ENCODE assay signal across 40 cellular contexts in genomic region chr1:32170991-32171390, GRCh38. TPM values are rescaled to one million over a fixed set of nuclear protein-coding genes. Genes with fewer than 3 reads are reported as not detected.
"Had no signal": no experiment of that assay in that cellular context is flagged by ENCODE, and none has a peak within 500 bp of the region (broad histone marks: within the 10 kb centered on the region; RNA-seq: fewer than 3 reads in every experiment).

No MANE protein-coding gene starts in this region.

- H3K4me1 ChIP-seq: esophagus squamous epithelium, gastroesophageal sphincter had no signal

- H3K27me3 Mint-ChIP-seq: activated B cell treated with CpG ODN at 0.5 μM for 24 hours; activated CD4-positive, alpha-beta memory T cell treated with anti-CD3 and anti-CD28 coated beads, Interleukin-2, amount 10 ng/mL, durations not matched to agents 7 days and 5 days; activated naive CD8-positive, alpha-beta T cell; activated T-cell treated with anti-CD3 and anti-CD28 coated beads, Interleukin-2, amount 50 U/mL, for 24 hours; effector memory CD8-positive, alpha-beta T cell; T-cell had no signal

- H3K27me3 ChIP-seq: brain microvascular endothelial cell, esophagus squamous epithelium, gastroesophageal sphincter, heart right ventricle had no signal

- H3K27ac ChIP-seq: brain microvascular endothelial cell, epithelial cell of prostate, esophagus squamous epithelium, gastroesophageal sphincter, heart right ventricle, WERI-Rb-1 had no signal

- DNase-seq: activated B cell treated with CpG ODN at 0.5 μM for 24 hours; activated CD4-positive, alpha-beta memory T cell treated with anti-CD3 and anti-CD28 coated beads, Interleukin-2, amount 10 ng/mL, durations not matched to agents 7 days and 5 days; activated CD4-positive, alpha-beta T cell treated with anti-CD3 and anti-CD28 coated beads for 48 hours; activated CD4-positive, alpha-beta T cell treated with anti-CD3 and anti-CD28 coated beads, Interleukin-2, amount 50 U/mL, for 1 hour; activated CD8-positive, alpha-beta memory T cell treated with anti-CD3 and anti-CD28 coated beads, Interleukin-2, amount 50 U/mL, for 48 hours; activated effector memory CD4-positive, alpha-beta T cell treated with Interleukin-2 at 50 U/mL for 16 hours; activated gamma-delta T cell treated with Interleukin-2 at 50 U/mL for 16 hours; activated naive CD4-positive, alpha-beta T cell treated with anti-CD3 and anti-CD28 coated beads, Interleukin-2, amount 50 U/mL, for 16 hours; activated naive CD4-positive, alpha-beta T cell treated with Interleukin-2 at 50 U/mL for 16 hours; activated T-cell treated with anti-CD3 and anti-CD28 coated beads for 4 hours; activated T-cell treated with anti-CD3 and anti-CD28 coated beads, Interleukin-2, amount 50 U/mL, for 24 hours; activated T-cell treated with anti-CD3 and anti-CD28 coated beads, Interleukin-2, amount 50 U/mL, for 72 hours; amniotic stem cell; anterior cingulate cortex; brain microvascular endothelial cell; caudate nucleus; cortex of kidney; dermis blood vessel endothelial cell; effector CD4-positive, alpha-beta T cell; effector memory CD8-positive, alpha-beta T cell; esophagus squamous epithelium; foreskin melanocyte; heart right ventricle; T-cell; T1000; WERI-Rb-1 had no signal

- H3K9me3 Mint-ChIP-seq: activated B cell treated with CpG ODN at 0.5 μM for 24 hours; activated CD4-positive, alpha-beta memory T cell treated with anti-CD3 and anti-CD28 coated beads, Interleukin-2, amount 10 ng/mL, durations not matched to agents 7 days and 5 days; activated T-cell treated with anti-CD3 and anti-CD28 coated beads, Interleukin-2, amount 50 U/mL, for 24 hours; activated T-cell treated with anti-CD3 and anti-CD28 coated beads, Interleukin-2, amount 50 U/mL, for 72 hours; effector memory CD8-positive, alpha-beta T cell; T-cell; T-helper 1 cell treated with Interleukin-12 subunit alpha and Interleukin-12 subunit beta and Interleukin-4 antibody, amounts not matched to agents 30 μg/mL and 1 μg/mL, for 36 hours; T-helper 2 cell treated with Interferon-gamma antibody and Interleukin-4, amounts not matched to agents 5 μg/mL and 100 μg/mL, for 36 hours had no signal

- H3K9me3 ChIP-seq: esophagus squamous epithelium, gastroesophageal sphincter, heart right ventricle had no signal

- ATAC-seq: activated CD4-positive, CD25-positive, alpha-beta regulatory T cell treated with anti-CD3 and anti-CD28 coated beads, Interleukin-2, amount 50 U/mL, for 24 hours; activated T-cell treated with anti-CD3 and anti-CD28 coated beads, Interleukin-2, amount 50 U/mL, for 72 hours; effector memory CD8-positive, alpha-beta T cell; gastroesophageal sphincter; T-cell had no signal

- H3K4me3 ChIP-seq: esophagus squamous epithelium, gastroesophageal sphincter, heart right ventricle had no signal

- H3K4me3 Mint-ChIP-seq: activated B cell treated with CpG ODN at 0.5 μM for 24 hours; activated CD4-positive, alpha-beta memory T cell treated with anti-CD3 and anti-CD28 coated beads, Interleukin-2, amount 10 ng/mL, durations not matched to agents 7 days and 5 days; activated naive CD8-positive, alpha-beta T cell; activated T-cell treated with anti-CD3 and anti-CD28 coated beads, Interleukin-2, amount 50 U/mL, for 24 hours; activated T-cell treated with anti-CD3 and anti-CD28 coated beads, Interleukin-2, amount 50 U/mL, for 72 hours; effector memory CD8-positive, alpha-beta T cell; T-cell; T-helper 1 cell treated with Interleukin-12 subunit alpha and Interleukin-12 subunit beta and Interleukin-4 antibody, amounts not matched to agents 30 μg/mL and 1 μg/mL, for 36 hours; T-helper 2 cell treated with Interferon-gamma antibody and Interleukin-4, amounts not matched to agents 5 μg/mL and 100 μg/mL, for 36 hours had no signal

- H3K27ac Mint-ChIP-seq: activated B cell treated with CpG ODN at 0.5 μM for 24 hours; activated CD4-positive, alpha-beta memory T cell treated with anti-CD3 and anti-CD28 coated beads, Interleukin-2, amount 10 ng/mL, durations not matched to agents 7 days and 5 days; activated naive CD8-positive, alpha-beta T cell; activated T-cell treated with anti-CD3 and anti-CD28 coated beads, Interleukin-2, amount 50 U/mL, for 72 hours; T-helper 1 cell treated with Interleukin-12 subunit alpha and Interleukin-12 subunit beta and Interleukin-4 antibody, amounts not matched to agents 30 μg/mL and 1 μg/mL, for 36 hours; T-helper 2 cell treated with Interferon-gamma antibody and Interleukin-4, amounts not matched to agents 5 μg/mL and 100 μg/mL, for 36 hours had no signal

RNA-seq across cellular contexts. Expression of gene DCDC2B, which starts 37.9 kb away (rescaled TPM):
- total RNA-seq: activated B cell treated with CpG ODN at 0.5 μM for 24 hours, astrocyte, bronchial epithelial cell, chondrocyte, dermis blood vessel endothelial cell, endothelial cell of umbilical vein, esophagus squamous epithelium, fibroblast of lung, fibroblast of villous mesenchyme, gastroesophageal sphincter, glomerular endothelial cell, heart right ventricle had no signal
- polyA plus RNA-seq: adipose tissue, endothelial cell of umbilical vein, fibroblast of lung, heart right ventricle had no signal
